In genomic region chr19:10292789-10293636, GRCh38 we compare ENCODE assay signal across 8 cellular contexts.
DNase-seq lines count a peak whose midpoint lies in the region; ATAC-seq and TF ChIP-seq lines count a peak whose summit lies in the region.

No MANE protein-coding gene starts in this region.

- peaks cover 95 to 100% (median 100%) of the 10 kb centered on the region in 11 experiments for H3K27me3 ChIP-seq in BLaER1 treated with 17β-estradiol and CSF1 and Interleukin-3, amounts not matched to agents 10 nM and 100 nM

- peaks cover 64 to 84% (median 73%) of the 10 kb centered on the region in 10 experiments for H3K4me1 ChIP-seq in BLaER1 treated with 17β-estradiol and CSF1 and Interleukin-3, amounts not matched to agents 10 nM and 100 nM

- no peaks in the 10 kb centered on the region for H3K9me3 Mint-ChIP-seq in dendritic cell treated with granulocyte-macrophage colony-stimulating factor and Interleukin-4, amounts not matched to agents 40 ng/mL and 50 ng/mL, for 4 days
- H3K9me3 Mint-ChIP-seq in nephron: peaks cover 3% of the 10 kb centered on the region

- peak; percentile 28 for DNase-seq in HuH-7.5 (ENCODE audit: low spot score)
- DNase-seq in COLO829 (ENCODE audit: low spot score): no peak
- no peak for DNase-seq in NCI-H1436 (lab: John Stamatoyannopoulos, UW)
- DNase-seq in OCI-M2 (lab: John Stamatoyannopoulos, UW; ENCODE audit: unreplicated experiment): no peak

- intact Hi-C loops in dendritic cell treated with granulocyte-macrophage colony-stimulating factor and Interleukin-4, amounts not matched to agents 40 ng/mL and 50 ng/mL, for 4 days (cut with micrococcal nuclease): loop anchor here (5.0 kb wide), 1 partner anchor 39 kb away; the partner anchor contains the start of gene RAVER1

- H3K27ac ChIP-seq in BLaER1 treated with 17β-estradiol and CSF1 and Interleukin-3, amounts not matched to agents 10 nM and 100 nM: no peak overlapping the region

- H3K4me3 Mint-ChIP-seq in dendritic cell treated with granulocyte-macrophage colony-stimulating factor and Interleukin-4, amounts not matched to agents 40 ng/mL and 50 ng/mL, for 4 days: peak overlapping the region; percentile 73
- H3K4me3 Mint-ChIP-seq in nephron: peak overlapping the region; percentile 73 to 75 (median 74)

- peaks cover 0 to 68% (median 36%) of the 10 kb centered on the region in 11 experiments; a peak in 20 of 22 replicates for H4K20me1 ChIP-seq in BLaER1 treated with 17β-estradiol and CSF1 and Interleukin-3, amounts not matched to agents 10 nM and 100 nM

- peaks cover 70% of the 10 kb centered on the region for H3K27me3 Mint-ChIP-seq in dendritic cell treated with granulocyte-macrophage colony-stimulating factor and Interleukin-4, amounts not matched to agents 40 ng/mL and 50 ng/mL, for 4 days
- peaks cover 99% of the 10 kb centered on the region for H3K27me3 Mint-ChIP-seq in nephron (ENCODE audit: low read depth)

- H3K4me3 ChIP-seq in BLaER1 treated with 17β-estradiol and CSF1 and Interleukin-3, amounts not matched to agents 10 nM and 100 nM: peak overlapping the region; percentile 39 to 67 (median 53)

- ATAC-seq in HG02870 (IDR thresholded peaks at IDR 0.05; ENCODE audit: unreplicated experiment): no peak

- peaks cover 0 to 21% (median 4%) of the 10 kb centered on the region in 11 experiments; a peak in 8 of 22 replicates for H3K9me3 ChIP-seq in BLaER1 treated with 17β-estradiol and CSF1 and Interleukin-3, amounts not matched to agents 10 nM and 100 nM (replicated peaks in 1 of 11)

- peaks cover 19% of the 10 kb centered on the region for H3K36me3 Mint-ChIP-seq in dendritic cell treated with granulocyte-macrophage colony-stimulating factor and Interleukin-4, amounts not matched to agents 40 ng/mL and 50 ng/mL, for 4 days (ENCODE audit: low read depth)
- no peaks in the 10 kb centered on the region for H3K36me3 Mint-ChIP-seq in nephron (ENCODE audit: low read depth)

- peak overlapping the region; percentile 83 to 96 (median 88) for H3K4me2 ChIP-seq in BLaER1 treated with 17β-estradiol and CSF1 and Interleukin-3, amounts not matched to agents 10 nM and 100 nM

- H3K36me3 ChIP-seq in BLaER1 treated with 17β-estradiol and CSF1 and Interleukin-3, amounts not matched to agents 10 nM and 100 nM: no peaks in the 10 kb centered on the region

- 0 out of 22 replicates have a peak overlapping the region, but pooled peaks of 2 of the 11 experiments have one; percentile 14 to 22 for H3K9ac ChIP-seq in BLaER1 treated with 17β-estradiol and CSF1 and Interleukin-3, amounts not matched to agents 10 nM and 100 nM

- peak overlapping the region; percentile 67 for H3K27ac Mint-ChIP-seq in dendritic cell treated with granulocyte-macrophage colony-stimulating factor and Interleukin-4, amounts not matched to agents 40 ng/mL and 50 ng/mL, for 4 days
- H3K27ac Mint-ChIP-seq in nephron: no peak overlapping the region

- peaks cover 78% of the 10 kb centered on the region for H3K4me1 Mint-ChIP-seq in dendritic cell treated with granulocyte-macrophage colony-stimulating factor and Interleukin-4, amounts not matched to agents 40 ng/mL and 50 ng/mL, for 4 days (ENCODE audit: low read depth)
- peaks cover 21% of the 10 kb centered on the region for H3K4me1 Mint-ChIP-seq in nephron

- TF ChIP-seq CTCF in nephron (IDR thresholded peaks at IDR 0.05; ENCODE audit: unreplicated experiment in 3 of 3): no peak
